Comparison of ENCODE assay signal across 10 cellular contexts in the genomic region with DNA sequence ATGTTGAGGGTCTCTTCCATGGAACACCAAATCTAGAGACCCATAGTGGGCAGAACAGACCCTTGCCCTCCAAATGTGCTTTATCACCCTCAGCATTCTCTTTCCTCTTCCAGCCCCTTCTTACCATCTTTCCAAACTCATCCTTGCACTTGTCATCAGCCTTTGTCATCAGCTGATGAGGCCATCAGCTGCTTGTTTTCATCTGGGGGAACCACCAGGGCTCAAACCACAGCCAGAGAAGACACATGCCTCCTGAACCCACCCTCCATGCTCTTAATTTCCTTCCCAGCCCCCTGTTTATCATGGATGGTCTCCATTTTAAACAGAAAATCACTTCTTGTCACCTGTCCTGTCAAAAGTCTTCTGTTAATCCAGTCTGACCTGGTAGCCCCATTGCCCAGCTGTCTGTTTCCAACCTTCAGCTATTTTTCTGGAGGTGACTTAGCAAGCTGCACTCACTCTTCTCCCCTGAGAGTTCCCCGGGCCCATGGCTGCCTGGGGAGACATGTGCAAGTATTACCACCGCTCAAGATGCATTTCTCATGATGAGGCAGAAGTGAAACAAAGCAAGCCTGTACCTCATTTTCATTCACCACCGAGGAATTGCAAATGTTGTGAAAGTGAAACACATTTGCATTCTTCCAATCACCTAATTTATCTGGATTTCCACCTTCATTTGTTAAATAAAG. TPM values are rescaled to one million over a fixed set of nuclear protein-coding genes. Genes with fewer than 3 reads are reported as not detected.
DNase-seq lines count a peak whose midpoint lies in the region; ATAC-seq, FAIRE-seq and TF ChIP-seq lines count a peak whose summit lies in the region.
"Had no signal": no experiment of that assay in that cellular context is flagged by ENCODE, and none has a peak within 500 bp of the region (broad histone marks: within the 10 kb centered on the region; RNA-seq: fewer than 3 reads in every experiment).

No MANE protein-coding gene starts in this region.

- H3K36me3 ChIP-seq in small intestine (ENCODE audit: control insufficient read depth in 2 of 2, insufficient read depth in 2 of 2, low read length in 2 of 2) = no peaks in the 10 kb centered on the region

- H3K27me3 ChIP-seq in small intestine (ENCODE audit: control insufficient read depth in 2 of 2, insufficient read depth in 2 of 2, low read length in 2 of 2) = no peaks in the 10 kb centered on the region
- H3K27me3 ChIP-seq in right cardiac atrium (ENCODE audit: control insufficient read depth, insufficient read depth) = no peaks in the 10 kb centered on the region
- H3K27me3 ChIP-seq: foreskin keratinocyte had no signal

- no peaks in the 10 kb centered on the region for H3K36me3 Mint-ChIP-seq in activated B cell treated with CpG ODN at 0.5 μM for 24 hours (ENCODE audit: low read depth)

- WGBS in small intestine, 3 donors = 23 to 38% (median 30%) methylated on average over 3 of the region's 3 CpGs
- WGBS in right cardiac atrium = 62% methylated on average over 3 of the region's 3 CpGs

- H3K4me1 ChIP-seq in small intestine (ENCODE audit: control insufficient read depth in 2 of 2, insufficient read depth in 1 of 2, low read depth in 1 of 2, low read length in 1 of 2) (no peaks in the 10 kb centered on the region), right cardiac atrium (ENCODE audit: control insufficient read depth, insufficient read depth, low read length) (no peaks in the 10 kb centered on the region)

- no peak overlapping the region for H3K4me3 ChIP-seq in small intestine (ENCODE audit: low read depth in 1 of 2, low read length in 2 of 2)
- H3K4me3 ChIP-seq in right cardiac atrium (ENCODE audit: low read length) = no peak overlapping the region

- peak; percentile 97 for FAIRE-seq in GM12891 (lab: Jason Lieb, UNC)
- FAIRE-seq in small intestine (lab: Jason Lieb, UNC) = no peak

- no peak for TF ChIP-seq POLR2A in GM12891 (IDR thresholded peaks at IDR 0.05; ENCODE audit: low read depth, low read length)

- peaks cover 15% of the 10 kb centered on the region for H3K4me1 Mint-ChIP-seq in activated B cell treated with CpG ODN at 0.5 μM for 24 hours

- POLR2A ChIA-PET in activated B cell treated with CpG ODN at 0.5 μM for 24 hours (lab: Charles Lee) = interaction anchor here (0.7 kb wide), 1 partner anchor 13 kb away, joined by 4 read pairs; no protein-coding TSS in a partner anchor

- DNase-seq in GM12891 (ENCODE audit: insufficient read length, low spot score) (peak; percentile 60), activated B cell treated with CpG ODN at 0.5 μM for 24 hours (peak; percentile 36), A172 (ENCODE audit: low spot score) (no peak), small intestine (no peak), right cardiac atrium (no peak), NCI-H2029 (lab: John Stamatoyannopoulos, UW) (no peak)
- DNase-seq: activated naive CD4-positive, alpha-beta T cell; foreskin keratinocyte had no signal

- peak; percentile 100 for ATAC-seq in GM19372 (IDR thresholded peaks at IDR 0.05; ENCODE audit: low read depth, unreplicated experiment)
- ATAC-seq in HG03066 (IDR thresholded peaks at IDR 0.05; ENCODE audit: low read depth, unreplicated experiment) = peak; percentile 100
- peak; percentile 100 for ATAC-seq in activated B cell treated with CpG ODN at 0.5 μM for 24 hours (ENCODE audit: low read depth)
- ATAC-seq in right cardiac atrium = no peak
- ATAC-seq: foreskin keratinocyte had no signal

- H3K27ac ChIP-seq in small intestine (ENCODE audit: low read depth in 1 of 2, low read length in 1 of 2) (no peak overlapping the region), right cardiac atrium (ENCODE audit: low read length) (no peak overlapping the region)
- H3K27ac ChIP-seq: foreskin keratinocyte had no signal

- H3K4me3 Mint-ChIP-seq in activated B cell treated with CpG ODN at 0.5 μM for 24 hours = peak overlapping the region; percentile 52

- TF ChIP-seq CTCF in activated B cell treated with CpG ODN at 0.5 μM for 24 hours (IDR thresholded peaks at IDR 0.05) = no peak

- no peaks in the 10 kb centered on the region for H3K9me3 ChIP-seq in small intestine (ENCODE audit: control insufficient read depth, low read depth)
- H3K9me3 ChIP-seq in right cardiac atrium (ENCODE audit: control insufficient read depth, low read length) = no peaks in the 10 kb centered on the region

- H3K27me3 Mint-ChIP-seq in activated B cell treated with CpG ODN at 0.5 μM for 24 hours = peaks cover 6% of the 10 kb centered on the region

- H3K27ac Mint-ChIP-seq in activated B cell treated with CpG ODN at 0.5 μM for 24 hours = peak overlapping the region; percentile 67

- intact Hi-C loops in activated B cell treated with CpG ODN at 0.5 μM for 24 hours (cut with micrococcal nuclease) (loop anchor here (1.0 kb wide), 1 partner anchor 1512 kb away; a partner anchor contains a TSS), right cardiac atrium (cut with DNase I) (no loop called here)

- CTCF ChIA-PET in activated B cell treated with CpG ODN at 0.5 μM for 24 hours (lab: Charles Lee) = interaction anchor here (0.8 to 2.3 kb wide), 3 partner anchors 11 to 13 kb away, joined by 3 to 9 read pairs (median 7); no protein-coding TSS in a partner anchor

- H3K9me3 Mint-ChIP-seq in activated B cell treated with CpG ODN at 0.5 μM for 24 hours = no peaks in the 10 kb centered on the region

TF ChIP-seq in GM12891, 5 proteins besides CTCF, POLR2A, EP300 and RAD21:
- TF ChIP-seq POLR2AphosphoS5 (IDR thresholded peaks at IDR 0.05; ENCODE audit: low read depth, low read length) (no peak), POU2F2 (IDR thresholded peaks at IDR 0.05; ENCODE audit: low read depth, low read length) (peak; percentile 73), PAX5 (IDR thresholded peaks at IDR 0.05; ENCODE audit: insufficient read depth, low read length, severe bottlenecking) (no peak), TAF1 (IDR thresholded peaks at IDR 0.05; ENCODE audit: low read depth, low read length) (no peak), SPI1 (IDR thresholded peaks at IDR 0.05; ENCODE audit: low read depth, low read length) (peak; percentile 86)

RNA-seq across cellular contexts. Expression of a gene that starts 14.7 kb away (rescaled TPM):
- polyA plus RNA-seq in GM12891 (2012; ENCODE audit: low read depth, missing spikeins) = 0.44 TPM
- total RNA-seq in activated B cell treated with CpG ODN at 0.5 μM for 24 hours = 0.02 and 0.05 TPM in 2 replicates
- 5.6 and 7.5 TPM in 2 replicates for total RNA-seq in A172 (2014; rRNA removed; shearing (Covaris generic))
- polyA plus RNA-seq in small intestine = 10 to 100 TPM in 1 of 3 donors, 1 to 10 TPM in 2; 2.9 to 18.1 (median 3.5) TPM
- 100 to 1,000 TPM; 184 to 463 (median 218) TPM for total RNA-seq in right cardiac atrium
- 127 TPM for polyA plus RNA-seq in right cardiac atrium

Comparison
In these comparisons a context has a peak if more than half of its experiments do, and no peak if none do; other contexts are left out.
1. DNase-seq: peak in GM12891 (single experiment) and activated B cell treated with CpG ODN at 0.5 μM for 24 hours (single experiment); none in A172 (single experiment), small intestine (single experiment), right cardiac atrium (0 of 3) and NCI-H2029 (single experiment).
2. ATAC-seq: peak in GM19372 (single experiment), HG03066 (single experiment) and activated B cell treated with CpG ODN at 0.5 μM for 24 hours (single experiment); none in right cardiac atrium (0 of 2).
3. RNA of a gene that starts 14.7 kb away (total RNA-seq): 184 to 463 TPM in right cardiac atrium; 5.6 to 7.5 TPM in A172 and 0.02 to 0.05 TPM in activated B cell treated with CpG ODN at 0.5 μM for 24 hours; every median in the first group is over 10 times any median in the second.